ENCODE assay signal across 9 cellular contexts in the genomic region with DNA sequence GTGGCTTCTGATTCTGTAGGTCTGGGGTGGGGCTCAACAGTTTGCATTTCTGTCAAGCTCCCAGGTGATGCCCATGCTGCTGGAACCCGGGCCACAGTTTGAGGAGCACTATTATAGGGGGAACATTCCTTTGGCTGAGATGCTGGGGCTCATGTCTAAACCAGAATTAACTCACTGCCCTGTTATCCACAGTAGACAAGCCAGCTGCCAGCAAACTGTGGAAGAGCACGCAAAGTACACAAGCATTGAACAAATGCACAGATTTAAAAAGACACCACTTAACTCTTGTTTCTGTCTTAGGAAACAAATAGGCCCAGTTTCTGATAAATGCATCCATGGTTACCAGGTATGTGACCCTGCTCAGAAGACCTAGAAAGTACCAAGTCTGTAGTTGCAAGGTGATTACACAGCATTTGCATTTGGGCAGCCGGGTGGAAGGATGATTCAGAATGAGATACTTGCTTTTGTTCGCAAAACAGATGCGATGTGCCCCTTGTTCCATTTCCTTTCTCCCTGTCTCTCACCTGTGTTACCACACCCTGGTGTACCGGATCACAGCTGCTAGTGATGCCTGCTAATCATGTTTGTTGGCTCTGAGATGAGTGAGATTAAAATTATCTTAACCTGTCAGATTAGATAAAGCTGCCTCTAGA. TPM values are rescaled to one million over a fixed set of nuclear protein-coding genes. Genes with fewer than 3 reads are reported as not detected.
DNase-seq lines count a peak whose midpoint lies in the region; ATAC-seq, FAIRE-seq and TF ChIP-seq lines count a peak whose summit lies in the region.
"Had no signal": no experiment of that assay in that cellular context is flagged by ENCODE, and none has a peak within 500 bp of the region (broad histone marks: within the 10 kb centered on the region; RNA-seq: fewer than 3 reads in every experiment).

No MANE protein-coding gene starts in this region.

- TF ChIP-seq POLR2A in erythroblast (IDR thresholded peaks at IDR 0.05; ENCODE audit: low read length), result no peak

- peak overlapping the region; percentile 26 for H3K9ac ChIP-seq in KMS-11
- H3K9ac ChIP-seq in keratinocyte (ENCODE audit: control insufficient read depth, extremely low read depth, insufficient read depth, low read length), result no peak overlapping the region
- H3K9ac ChIP-seq in GM23248, result no peak overlapping the region

- H3F3A ChIP-seq in GM23248 (ENCODE audit: insufficient read depth), result peaks cover 14% of the 10 kb centered on the region

- peak; percentile 41 for FAIRE-seq in keratinocyte (lab: Jason Lieb, UNC)

- H3K9me2 ChIP-seq in GM23248 (ENCODE audit: insufficient read depth), result no peaks in the 10 kb centered on the region; the same call in 1 of the 2 replicates

- H3K36me3 ChIP-seq in KMS-11 (ENCODE audit: insufficient read depth) (peaks cover 25% of the 10 kb centered on the region; the same call in 1 of the 2 replicates), keratinocyte (ENCODE audit: control insufficient read depth in 2 of 2, extremely low read depth in 1 of 2, insufficient read depth in 2 of 2, low read length in 2 of 2) (peaks cover 0 to 6% of the 10 kb centered on the region in 2 experiments), GM23248 (ENCODE audit: low read depth) (no peaks in the 10 kb centered on the region; the same call in 1 of the 2 replicates)

- H3K79me2 ChIP-seq in KMS-11 (ENCODE audit: insufficient read depth, low read depth), result peaks cover 76% of the 10 kb centered on the region
- no peaks in the 10 kb centered on the region for H3K79me2 ChIP-seq in keratinocyte (ENCODE audit: control insufficient read depth, insufficient read depth, low read length)
- H3K79me2 ChIP-seq in GM23248 (ENCODE audit: insufficient read depth), result no peaks in the 10 kb centered on the region

- peak overlapping the region; percentile 93 for H3K27ac ChIP-seq in KMS-11
- no peak overlapping the region for H3K27ac ChIP-seq in keratinocyte (ENCODE audit: control insufficient read depth, insufficient read depth, low read length)
- H3K27ac ChIP-seq in GM23248, result no peak overlapping the region

- no peaks in the 10 kb centered on the region for H4K20me1 ChIP-seq in KMS-11 (ENCODE audit: insufficient read depth)
- no peaks in the 10 kb centered on the region for H4K20me1 ChIP-seq in keratinocyte (ENCODE audit: control insufficient read depth, extremely low read depth, insufficient read depth, low read length)
- no peaks in the 10 kb centered on the region for H4K20me1 ChIP-seq in GM23248 (ENCODE audit: insufficient read depth)

- H2AFZ ChIP-seq in KMS-11 (ENCODE audit: low read depth) (no peak overlapping the region), keratinocyte (ENCODE audit: control insufficient read depth, low read length) (no peak overlapping the region), GM23248 (no peak overlapping the region)

- no peaks in the 10 kb centered on the region for H3K9me3 ChIP-seq in keratinocyte (ENCODE audit: control insufficient read depth, low read depth, low read length)
- no peaks in the 10 kb centered on the region for H3K9me3 ChIP-seq in GM23248 (ENCODE audit: low read depth)

- in situ Hi-C loops in GM23248 (cut with MboI), result no loop called here

- H3K27me3 ChIP-seq in KMS-11 (ENCODE audit: insufficient read depth, low read depth), result no peaks in the 10 kb centered on the region
- no peaks in the 10 kb centered on the region for H3K27me3 ChIP-seq in keratinocyte (ENCODE audit: control insufficient read depth, extremely low read depth, insufficient read depth, low read length)
- no peaks in the 10 kb centered on the region for H3K27me3 ChIP-seq in GM23248 (replicated peaks; ENCODE audit: insufficient read depth)

- no peak for TF ChIP-seq CTCF in KMS-11 (conservative IDR thresholded peaks at IDR 0.05; ENCODE audit: low read depth, low read length)
- no peak for TF ChIP-seq CTCF in keratinocyte (optimal IDR thresholded peaks at IDR 0.05 in 1 of 3, IDR thresholded peaks at IDR 0.05 in 1 of 3, conservative IDR thresholded peaks at IDR 0.05 in 1 of 3; ENCODE audit: extremely low read depth in 1 of 3, insufficient read depth in 2 of 3, low read length in 3 of 3)

- H3K4me2 ChIP-seq in KMS-11 (peak overlapping the region; percentile 94), keratinocyte (ENCODE audit: control insufficient read depth, extremely low read depth, insufficient read depth, low read depth, low read length) (no peak overlapping the region), GM23248 (ENCODE audit: unreplicated experiment) (no peak overlapping the region)

- 93 to 94% methylated on average over 6 of the region's 6 CpGs for WGBS in GM23248 (ENCODE audit: low coverage in 1 of 2, low lambda C conversion rate in 2 of 2, missing lambda C conversion rate in 2 of 2), 2 experiments

- dilution Hi-C loops in keratinocyte (cut with MboI; ENCODE audit: extremely low pct_ligation_motif_present, low sequenced_read_pairs), result no loop called here

- DNase-seq in keratinocyte (ENCODE audit: low read depth, low spot score) (peak; percentile 2), T1000 (lab: John Stamatoyannopoulos, UW) (no peak), GM23248 (no peak), erythroblast (lab: John Stamatoyannopoulos, UW) (no peak), AG08396 (ENCODE audit: low spot score) (no peak)
- DNase-seq: activated naive CD8-positive, alpha-beta T cell treated with anti-CD3 and anti-CD28 coated beads, Interleukin-2, amount 10 ng/mL, durations not matched to agents 7 days and 5 days had no signal

- peak; percentile 80 for ATAC-seq in GM18870 (IDR thresholded peaks at IDR 0.05; ENCODE audit: unreplicated experiment)
- peak; percentile 79 for ATAC-seq in GM21737 (IDR thresholded peaks at IDR 0.05; ENCODE audit: unreplicated experiment)

- no peaks in the 10 kb centered on the region for H3K9me1 ChIP-seq in keratinocyte (ENCODE audit: control insufficient read depth, extremely low read depth, insufficient read depth, low read length)

- H3K4me3 ChIP-seq in KMS-11 (IDR thresholded peaks at IDR 0.05; ENCODE audit: insufficient read depth, low read depth, low read length) (no peak overlapping the region), keratinocyte (ENCODE audit: control insufficient read depth in 2 of 3, extremely low read depth in 1 of 3, insufficient read depth in 2 of 3, low read depth in 1 of 3, low read length in 3 of 3) (no peak overlapping the region), GM23248 (no peak overlapping the region)

- peaks cover 100% of the 10 kb centered on the region for H3K4me1 ChIP-seq in KMS-11 (ENCODE audit: low read depth, poor library complexity, severe bottlenecking)
- H3K4me1 ChIP-seq in keratinocyte (ENCODE audit: control insufficient read depth, extremely low read depth, insufficient read depth, low read length), result no peaks in the 10 kb centered on the region
- H3K4me1 ChIP-seq in GM23248 (ENCODE audit: insufficient read depth), result peaks cover 29% of the 10 kb centered on the region

RNA-seq across cellular contexts. Expression of a gene that starts 12.4 kb away (rescaled TPM):
- polyA plus RNA-seq in keratinocyte (20.6 to 25.7 TPM (median 25.2 TPM) in 3 replicates), GM23248 (2016; fragmentation: Nextera tagmentation; extraction: Ambion mirVana) (57.2 and 58.1 TPM in 2 replicates)
- polyA plus RNA-seq in keratinocyte (2011; ENCODE audit: low read depth), result 14.0 TPM
- polyA plus RNA-seq in keratinocyte (2011; cell fraction: cytosol; rRNA removed), result 20.0 and 42.6 TPM in 2 replicates
- polyA plus RNA-seq in keratinocyte (2011; cell fraction: nucleus; rRNA removed), result 14.6 and 17.5 TPM in 2 replicates
- polyA plus RNA-seq in keratinocyte (2012; ENCODE audit: low replicate concordance), result 31.1 and 40.7 TPM in 2 replicates
- 15.1 to 24.6 TPM (median 17.9 TPM) in 3 replicates for polyA minus RNA-seq in keratinocyte
- 20.5 TPM for polyA minus RNA-seq in keratinocyte (2011; cell fraction: cytosol; rRNA and poly(A)+ RNA removed)
- polyA minus RNA-seq in keratinocyte (2011; cell fraction: nucleus; rRNA and poly(A)+ RNA removed), result 7.6 and 8.1 TPM in 2 replicates
- 26.2 and 39.2 TPM in 2 replicates for total RNA-seq in GM23248 (2014; rRNA removed; shearing (Covaris generic))
